Comparison of ENCODE assay signal across 13 cellular contexts in genomic region chr19:3041756-3042517, GRCh38. TPM values are rescaled to one million over a fixed set of nuclear protein-coding genes. Genes with fewer than 3 reads are reported as not detected.
DNase-seq lines count a peak whose midpoint lies in the region; ATAC-seq and TF ChIP-seq lines count a peak whose summit lies in the region.
"Had no signal": no experiment of that assay in that cellular context is flagged by ENCODE, and none has a peak within 500 bp of the region (broad histone marks: within the 10 kb centered on the region; RNA-seq: fewer than 3 reads in every experiment).

No MANE protein-coding gene starts in this region.

- peak overlapping the region; percentile 73 for H3K4me3 ChIP-seq in SK-N-MC
- no peak overlapping the region for H3K4me3 ChIP-seq in lower lobe of right lung
- peak overlapping the region in 1 of 2 donors; percentile 36 for H3K4me3 ChIP-seq in testis
- H3K4me3 ChIP-seq: body of pancreas had no signal

- H3K4me1 ChIP-seq in lower lobe of right lung (peaks cover 2% of the 10 kb centered on the region), testis (peaks cover 8% of the 10 kb centered on the region)

- no peak overlapping the region for H3K4me3 Mint-ChIP-seq in activated T-cell treated with anti-CD3 and anti-CD28 coated beads, Interleukin-2, amount 50 U/mL, for 4 hours
- no peak overlapping the region for H3K4me3 Mint-ChIP-seq in activated T-cell treated with anti-CD3 and anti-CD28 coated beads, Interleukin-2, amount 50 U/mL, for 24 hours

- intact Hi-C loops in lower lobe of right lung (cut with DNase I) = no loop called here
- intact Hi-C loops in testis (cut with DNase I; ENCODE audit: low total_unique reads) = no loop called here

- no peaks in the 10 kb centered on the region for H3K36me3 Mint-ChIP-seq in activated T-cell treated with anti-CD3 and anti-CD28 coated beads, Interleukin-2, amount 50 U/mL, for 4 hours (ENCODE audit: insufficient read depth)
- H3K36me3 Mint-ChIP-seq in activated T-cell treated with anti-CD3 and anti-CD28 coated beads, Interleukin-2, amount 50 U/mL, for 24 hours (ENCODE audit: low read depth) = no peaks in the 10 kb centered on the region
- H3K36me3 Mint-ChIP-seq: memory B cell had no signal

- H3K4me1 Mint-ChIP-seq in activated T-cell treated with anti-CD3 and anti-CD28 coated beads, Interleukin-2, amount 50 U/mL, for 4 hours (ENCODE audit: low read depth) = peaks cover 11% of the 10 kb centered on the region
- H3K4me1 Mint-ChIP-seq in activated T-cell treated with anti-CD3 and anti-CD28 coated beads, Interleukin-2, amount 50 U/mL, for 24 hours (ENCODE audit: low read depth) = peaks cover 16% of the 10 kb centered on the region

- H3K27me3 Mint-ChIP-seq in activated T-cell treated with anti-CD3 and anti-CD28 coated beads, Interleukin-2, amount 50 U/mL, for 4 hours (ENCODE audit: low read depth) = no peaks in the 10 kb centered on the region
- H3K27me3 Mint-ChIP-seq in activated T-cell treated with anti-CD3 and anti-CD28 coated beads, Interleukin-2, amount 50 U/mL, for 24 hours = no peaks in the 10 kb centered on the region

- WGBS in testis, 2 donors = 2 to 14% methylated on average over 5 to 24 of the region's 39 CpGs

- H3K36me3 ChIP-seq in SK-N-MC (ENCODE audit: insufficient read depth, low read length) (no peaks in the 10 kb centered on the region), lower lobe of right lung (no peaks in the 10 kb centered on the region), testis (ENCODE audit: low read depth, missing control alignments) (no peaks in the 10 kb centered on the region)

- no peaks in the 10 kb centered on the region for H3K9me3 Mint-ChIP-seq in activated T-cell treated with anti-CD3 and anti-CD28 coated beads, Interleukin-2, amount 50 U/mL, for 4 hours
- H3K9me3 Mint-ChIP-seq in activated T-cell treated with anti-CD3 and anti-CD28 coated beads, Interleukin-2, amount 50 U/mL, for 24 hours = no peaks in the 10 kb centered on the region
- H3K9me3 Mint-ChIP-seq: memory B cell had no signal

- peak; percentile 5 to 11 for ATAC-seq in activated T-cell treated with anti-CD3 and anti-CD28 coated beads, Interleukin-2, amount 50 U/mL, for 4 hours
- ATAC-seq in lower lobe of right lung (no peak), GM19035 (IDR thresholded peaks at IDR 0.05; ENCODE audit: unreplicated experiment) (no peak), GM19395 (IDR thresholded peaks at IDR 0.05; ENCODE audit: unreplicated experiment) (no peak)
- ATAC-seq: body of pancreas had no signal

- H3K9ac ChIP-seq in SK-N-MC (ENCODE audit: insufficient read length) = peak overlapping the region; percentile 82

- H3K27ac ChIP-seq in SK-N-MC (peak overlapping the region; percentile 95), lower lobe of right lung (peak overlapping the region; percentile 15), testis (peak overlapping the region; percentile 72 to 79)
- H3K27ac ChIP-seq: body of pancreas, HL-60 had no signal

- H3K9me3 ChIP-seq in SK-N-MC (ENCODE audit: low read depth, low read length) = no peaks in the 10 kb centered on the region
- no peaks in the 10 kb centered on the region for H3K9me3 ChIP-seq in lower lobe of right lung
- H3K9me3 ChIP-seq in testis = no peaks in the 10 kb centered on the region
- H3K9me3 ChIP-seq: body of pancreas had no signal

- TF ChIP-seq POLR2A in testis (IDR thresholded peaks at IDR 0.05) = no peak

- no peak for TF ChIP-seq CTCF in lower lobe of right lung (IDR thresholded peaks at IDR 0.05)
- TF ChIP-seq CTCF in testis (IDR thresholded peaks at IDR 0.05) = no peak

- H3K27me3 ChIP-seq in lower lobe of right lung (ENCODE audit: low read depth) (peaks cover 4% of the 10 kb centered on the region), testis (no peaks in the 10 kb centered on the region)
- H3K27me3 ChIP-seq: body of pancreas had no signal

- no peak overlapping the region for H3K27ac Mint-ChIP-seq in activated T-cell treated with anti-CD3 and anti-CD28 coated beads, Interleukin-2, amount 50 U/mL, for 24 hours
- H3K27ac Mint-ChIP-seq: memory B cell had no signal

- no peak for DNase-seq in activated T-cell treated with anti-CD3 and anti-CD28 coated beads, Interleukin-2, amount 50 U/mL, for 4 hours
- no peak for DNase-seq in activated T-cell treated with anti-CD3 and anti-CD28 coated beads, Interleukin-2, amount 50 U/mL, for 24 hours
- DNase-seq in SK-N-MC (ENCODE audit: low read depth, low spot score) (no peak), lower lobe of right lung (no peak), testis (no peak), ecto neural progenitor cell (ENCODE audit: low spot score) (no peak)
- DNase-seq: body of pancreas, hippocampal formation, SHP77 treated with DMSO at 0.1 percent for 48 hours had no signal

RNA-seq across cellular contexts. Expression of gene TLE2, which starts 12.9 kb away (rescaled TPM):
- 1 to 10 TPM; 4.8 to 5.9 (median 5.7) TPM for total RNA-seq in activated T-cell treated with anti-CD3 and anti-CD28 coated beads, Interleukin-2, amount 50 U/mL, for 4 hours
- total RNA-seq in lower lobe of right lung = 42.7 TPM
- total RNA-seq in testis = 10 to 100 TPM; 70.5 to 76.6 TPM
- 30.2 TPM for polyA plus RNA-seq in testis (ENCODE audit: insufficient read depth, low read depth, low replicate concordance)

RNA-seq across cellular contexts. Expression of gene TLE5, which starts 20.4 kb away (rescaled TPM):
- total RNA-seq in activated T-cell treated with anti-CD3 and anti-CD28 coated beads, Interleukin-2, amount 50 U/mL, for 4 hours = 100 to 1,000 TPM; 232 to 275 (median 258) TPM
- total RNA-seq in lower lobe of right lung (413 TPM), testis (100 to 1,000 TPM; 354 to 539 TPM)
- 314 TPM for polyA plus RNA-seq in testis (ENCODE audit: insufficient read depth, low read depth, low replicate concordance)

RNA-seq across cellular contexts. Expression of gene GNA11, which starts 52.2 kb away (rescaled TPM):
- total RNA-seq in activated T-cell treated with anti-CD3 and anti-CD28 coated beads, Interleukin-2, amount 50 U/mL, for 4 hours = 10 to 100 TPM in 2 of 3 donors, 1 to 10 TPM in 1; 8.0 to 13.5 (median 11.0) TPM
- total RNA-seq in lower lobe of right lung = 60.6 TPM
- 100 to 1,000 TPM; 113 to 122 TPM for total RNA-seq in testis
- polyA plus RNA-seq in testis (ENCODE audit: insufficient read depth, low read depth, low replicate concordance) = 125 TPM

Comparison
In these comparisons a context has a peak if more than half of its experiments do, and no peak if none do; other contexts are left out.
1. ATAC-seq: peak in activated T-cell treated with anti-CD3 and anti-CD28 coated beads, Interleukin-2, amount 50 U/mL, for 4 hours (2 of 2); none in lower lobe of right lung (0 of 2), GM19035 (single experiment) and GM19395 (single experiment).
2. H3K27ac ChIP-seq: peak in every context shown above with its lines; median percentile 95 in SK-N-MC; 76 in testis; 15 in lower lobe of right lung.